ENCODE assay signal across 8 cellular contexts in genomic region chr19:34676697-34677385, GRCh38. TPM values are rescaled to one million over a fixed set of nuclear protein-coding genes. Genes with fewer than 3 reads are reported as not detected.
DNase-seq lines count a peak whose midpoint lies in the region; ATAC-seq and TF ChIP-seq lines count a peak whose summit lies in the region.

Gene SCGB2B2 (minus strand): TSS chr19:34677159. CDS start chr19:34594563, 82,596 bp downstream.

- peak; percentile 90 for DNase-seq in DMS114 treated with DMSO at 0.1 percent for 48 hours (lab: John Stamatoyannopoulos, UW; ENCODE audit: unreplicated experiment)
- DNase-seq in NCI-H82 treated with DMSO at 0.1 percent for 48 hours (lab: John Stamatoyannopoulos, UW; ENCODE audit: unreplicated experiment) = peak; percentile 48
- no peak for DNase-seq in activated T-helper 1 cell treated with anti-CD3 and anti-CD28 coated beads, Interleukin-12 subunit alpha, Interleukin-12 subunit beta, Interleukin-2, Interleukin-4 antibody, amounts not matched to agents 30 ng/mL and 10 ng/mL and 1 ng/mL, durations not matched to agents 14 hours and 24 hours and 36 hours (ENCODE audit: low spot score)
- peak; percentile 91 for DNase-seq in occipital lobe (lab: John Stamatoyannopoulos, UW)
- no peak for DNase-seq in GDM1 (lab: John Stamatoyannopoulos, UW)

- TF ChIP-seq POLR2A in gastroesophageal sphincter (IDR thresholded peaks at IDR 0.05) = no peak

- H3K9me3 Mint-ChIP-seq in activated T-helper 1 cell treated with anti-CD3 and anti-CD28 coated beads, Interleukin-12 subunit alpha, Interleukin-12 subunit beta, Interleukin-2, Interleukin-4 antibody, amounts not matched to agents 30 ng/mL and 10 ng/mL and 1 ng/mL, durations not matched to agents 14 hours and 24 hours and 36 hours = peaks cover 45% of the 10 kb centered on the region

- peak within 1 kb of the TSS; percentile 91 to 98 (median 96) for H3K27ac ChIP-seq in gastroesophageal sphincter

- intact Hi-C loops in activated T-helper 1 cell treated with anti-CD3 and anti-CD28 coated beads, Interleukin-12 subunit alpha, Interleukin-12 subunit beta, Interleukin-2, Interleukin-4 antibody, amounts not matched to agents 30 ng/mL and 10 ng/mL and 1 ng/mL, durations not matched to agents 14 hours and 24 hours and 36 hours (cut with micrococcal nuclease) = loop anchor here (1.0 to 5.0 kb wide), 5 partner anchors 10 to 505 kb away; partner anchors contain the start of genes LSM14A and ZNF599

- H3K9me3 ChIP-seq in gastroesophageal sphincter = peaks cover 0 to 28% (median 0%) of the 10 kb centered on the region in 3 donors

- peak; percentile 50 for ATAC-seq in GM21360 (IDR thresholded peaks at IDR 0.05; ENCODE audit: unreplicated experiment)
- peak; percentile 23 for ATAC-seq in HG03575 (IDR thresholded peaks at IDR 0.05; ENCODE audit: extremely low read depth, insufficient number of reproducible peaks, low FRiP score, unreplicated experiment)
- ATAC-seq in gastroesophageal sphincter = peak; percentile 68

- H3K4me1 Mint-ChIP-seq in activated T-helper 1 cell treated with anti-CD3 and anti-CD28 coated beads, Interleukin-12 subunit alpha, Interleukin-12 subunit beta, Interleukin-2, Interleukin-4 antibody, amounts not matched to agents 30 ng/mL and 10 ng/mL and 1 ng/mL, durations not matched to agents 14 hours and 24 hours and 36 hours (ENCODE audit: low read depth) = peaks cover 30% of the 10 kb centered on the region

- peaks cover 37% of the 10 kb centered on the region for H3K36me3 Mint-ChIP-seq in activated T-helper 1 cell treated with anti-CD3 and anti-CD28 coated beads, Interleukin-12 subunit alpha, Interleukin-12 subunit beta, Interleukin-2, Interleukin-4 antibody, amounts not matched to agents 30 ng/mL and 10 ng/mL and 1 ng/mL, durations not matched to agents 14 hours and 24 hours and 36 hours (ENCODE audit: low read depth)

- peak within 1 kb of the TSS; percentile 68 to 84 for H3K4me3 ChIP-seq in gastroesophageal sphincter

- peaks cover 0 to 32% of the 10 kb centered on the region in 2 donors for H3K36me3 ChIP-seq in gastroesophageal sphincter

- peak within 1 kb of the TSS; percentile 94 for H3K4me3 Mint-ChIP-seq in activated T-helper 1 cell treated with anti-CD3 and anti-CD28 coated beads, Interleukin-12 subunit alpha, Interleukin-12 subunit beta, Interleukin-2, Interleukin-4 antibody, amounts not matched to agents 30 ng/mL and 10 ng/mL and 1 ng/mL, durations not matched to agents 14 hours and 24 hours and 36 hours

- no peaks in the 10 kb centered on the region for H3K27me3 ChIP-seq in gastroesophageal sphincter

- H3K4me1 ChIP-seq in gastroesophageal sphincter = peaks cover 0 to 27% (median 6%) of the 10 kb centered on the region in 3 donors

- H3K27me3 Mint-ChIP-seq in activated T-helper 1 cell treated with anti-CD3 and anti-CD28 coated beads, Interleukin-12 subunit alpha, Interleukin-12 subunit beta, Interleukin-2, Interleukin-4 antibody, amounts not matched to agents 30 ng/mL and 10 ng/mL and 1 ng/mL, durations not matched to agents 14 hours and 24 hours and 36 hours (ENCODE audit: insufficient read depth) = peaks cover 6% of the 10 kb centered on the region

- WGBS in gastroesophageal sphincter (ENCODE audit: low coverage in 1 of 2), 2 donors = 9% methylated on average over 13 of the region's 26 CpGs; no CpG with 5 or more reads in 1 of the 2 donors

- TF ChIP-seq CTCF in gastroesophageal sphincter (IDR thresholded peaks at IDR 0.05) = peak in 1 of 4 experiments; percentile 6

- TF ChIP-seq EP300 in gastroesophageal sphincter (IDR thresholded peaks at IDR 0.05) = no peak

- peak within 1 kb of the TSS; percentile 99 for H3K27ac Mint-ChIP-seq in activated T-helper 1 cell treated with anti-CD3 and anti-CD28 coated beads, Interleukin-12 subunit alpha, Interleukin-12 subunit beta, Interleukin-2, Interleukin-4 antibody, amounts not matched to agents 30 ng/mL and 10 ng/mL and 1 ng/mL, durations not matched to agents 14 hours and 24 hours and 36 hours

RNA-seq across cellular contexts. Expression of gene SCGB2B2, which starts in this region (rescaled TPM):
- total RNA-seq in activated T-helper 1 cell treated with anti-CD3 and anti-CD28 coated beads, Interleukin-12 subunit alpha, Interleukin-12 subunit beta, Interleukin-2, Interleukin-4 antibody, amounts not matched to agents 30 ng/mL and 10 ng/mL and 1 ng/mL, durations not matched to agents 14 hours and 24 hours and 36 hours = 0.20 TPM in 1 of 2 replicates, not detected in the other
- 1 to 10 TPM in 1 of 4 donors, under 1 TPM in 2, not detected in 1; 0.40 to 1.1 (median 0.81) TPM for total RNA-seq in gastroesophageal sphincter
- 0.16 TPM for total RNA-seq in occipital lobe

Comparison
In these comparisons a context has a peak if more than half of its experiments do, and no peak if none do; other contexts are left out.
1. Peak in DNase-seq in occipital lobe; RNA of the gene not detected or under 1 TPM.
2. DNase-seq: peak in DMS114 treated with DMSO at 0.1 percent for 48 hours (single experiment) and NCI-H82 treated with DMSO at 0.1 percent for 48 hours (single experiment); none in activated T-helper 1 cell treated with anti-CD3 and anti-CD28 coated beads, Interleukin-12 subunit alpha, Interleukin-12 subunit beta, Interleukin-2, Interleukin-4 antibody, amounts not matched to agents 30 ng/mL and 10 ng/mL and 1 ng/mL, durations not matched to agents 14 hours and 24 hours and 36 hours (single experiment) and GDM1 (single experiment).
3. Peak in every context shown above with its lines, with median percentiles within 50 percentile points of each other: ATAC-seq.